10 cellular contexts compared by ENCODE assay signal in the genomic region with DNA sequence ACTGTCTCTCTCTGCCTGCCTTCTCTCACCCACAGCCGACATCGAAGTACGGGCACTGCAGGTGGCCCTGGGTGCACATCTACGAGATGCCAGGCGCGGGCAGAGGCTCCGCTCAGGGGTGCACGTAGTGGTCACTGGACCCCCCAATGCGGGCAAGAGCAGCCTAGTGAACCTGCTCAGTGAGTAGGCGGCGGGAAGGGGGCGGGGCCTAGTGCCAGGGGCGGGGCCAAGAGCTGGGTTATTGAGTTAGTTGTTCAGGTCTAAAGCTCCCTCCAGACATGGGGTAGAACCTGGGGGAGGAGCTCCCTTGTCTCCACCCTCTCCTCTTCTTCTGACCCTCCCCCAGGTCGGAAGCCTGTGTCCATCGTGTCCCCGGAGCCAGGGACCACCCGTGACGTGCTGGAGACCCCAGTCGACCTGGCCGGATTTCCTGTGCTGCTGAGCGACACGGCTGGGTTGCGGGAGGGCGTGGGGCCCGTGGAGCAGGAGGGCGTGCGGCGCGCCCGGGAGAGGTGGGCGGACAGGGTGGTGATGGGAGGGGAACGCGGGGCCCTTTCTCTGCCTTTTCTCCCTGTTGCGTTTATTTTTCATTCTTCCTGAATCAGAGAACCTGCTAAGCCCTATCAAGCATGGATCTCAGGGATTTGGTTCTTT. TPM values are rescaled to one million over a fixed set of nuclear protein-coding genes. Genes with fewer than 3 reads are reported as not detected.
A peak's percentile ranks its signal among the peaks of the same experiment; 100 is the strongest.
DNase-seq lines count a peak whose midpoint lies in the region; ATAC-seq and TF ChIP-seq lines count a peak whose summit lies in the region.
"Had no signal": no experiment of that assay in that cellular context is flagged by ENCODE, and none has a peak within 500 bp of the region (broad histone marks: within the 10 kb centered on the region; RNA-seq: fewer than 3 reads in every experiment).

No MANE protein-coding gene starts in this region.

- H3K4me1 Mint-ChIP-seq in activated T-cell treated with anti-CD3 and anti-CD28 coated beads, Interleukin-2, amount 50 U/mL, for 4 hours (ENCODE audit: low read depth), result peaks cover 25% of the 10 kb centered on the region

- H3K27ac ChIP-seq in A673 (ENCODE audit: low read depth, low read length, poor library complexity, severe bottlenecking), result no peak overlapping the region

- ATAC-seq in activated T-cell treated with anti-CD3 and anti-CD28 coated beads, Interleukin-2, amount 50 U/mL, for 4 hours, result no peak

- H3K9me3 Mint-ChIP-seq in activated T-cell treated with anti-CD3 and anti-CD28 coated beads, Interleukin-2, amount 50 U/mL, for 4 hours, result no peaks in the 10 kb centered on the region

- no peak for TF ChIP-seq CTCF in A673 (conservative IDR thresholded peaks at IDR 0.05; ENCODE audit: low read depth, low read length)

- intact Hi-C loops in A673 (cut with micrococcal nuclease; ENCODE audit: unreplicated experiment), result no loop called here

- peaks cover 13% of the 10 kb centered on the region for H3K4me1 ChIP-seq in A673 (ENCODE audit: insufficient read depth, low read length, poor library complexity, severe bottlenecking)

- DNase-seq in A673 (ENCODE audit: low spot score) (peak; percentile 42), HT-29 (ENCODE audit: low spot score) (peak; percentile 13), islet precursor cell (peak; percentile 69), NCI-H226 (no peak), medulla oblongata (ENCODE audit: extremely low spot score) (no peak), HuH-7.5 (ENCODE audit: low spot score) (no peak), HPDE6-E6E7 (ENCODE audit: extremely low spot score) (no peak)
- no peak for DNase-seq in activated T-cell treated with anti-CD3 and anti-CD28 coated beads, Interleukin-2, amount 50 U/mL, for 4 hours
- DNase-seq: midbrain, SHP77 had no signal

- no peaks in the 10 kb centered on the region for H3K9me3 ChIP-seq in A673 (ENCODE audit: low read depth, low read length, poor library complexity, severe bottlenecking)

- no peaks in the 10 kb centered on the region for H3K36me3 Mint-ChIP-seq in activated T-cell treated with anti-CD3 and anti-CD28 coated beads, Interleukin-2, amount 50 U/mL, for 4 hours (ENCODE audit: insufficient read depth)

- peak overlapping the region; percentile 85 for H3K4me3 Mint-ChIP-seq in activated T-cell treated with anti-CD3 and anti-CD28 coated beads, Interleukin-2, amount 50 U/mL, for 4 hours

- CTCF ChIA-PET in A673 (lab: Charles Lee), result interaction anchor here (1.4 kb wide), 1 partner anchor 9 kb away, joined by 3 read pairs; no protein-coding TSS in a partner anchor

- H3K27me3 Mint-ChIP-seq in activated T-cell treated with anti-CD3 and anti-CD28 coated beads, Interleukin-2, amount 50 U/mL, for 4 hours (ENCODE audit: low read depth), result no peaks in the 10 kb centered on the region

- POLR2A ChIA-PET in A673 (lab: Charles Lee; ENCODE audit: low non-redundant PET), result no interaction called here

- peaks cover 11% of the 10 kb centered on the region for H3K36me3 ChIP-seq in A673 (ENCODE audit: insufficient read depth, low read length, poor library complexity, severe bottlenecking)

- no TSS peak for BruUV-seq in A673 (replicated peaks; lab: Mats Ljungman, UMichigan)

- H3K4me3 ChIP-seq in A673 (ENCODE audit: low read depth, low read length, poor library complexity, severe bottlenecking), result no peak overlapping the region

- H3K27me3 ChIP-seq in A673 (replicated peaks; ENCODE audit: insufficient read depth, low read depth, low read length, poor library complexity), result no peaks in the 10 kb centered on the region

RNA-seq across cellular contexts. Expression of a gene that starts 1.9 kb away (rescaled TPM):
- 51.5 and 53.2 TPM in 2 replicates for total RNA-seq in A673 (2021)
- 40.0 and 64.4 TPM in 2 replicates for total RNA-seq in HT-29 (2014; rRNA removed; shearing (Covaris generic))
- total RNA-seq in activated T-cell treated with anti-CD3 and anti-CD28 coated beads, Interleukin-2, amount 50 U/mL, for 4 hours, result 100 to 1,000 TPM in 2 of 3 donors, 10 to 100 TPM in 1; 96.4 to 122 (median 106) TPM

RNA-seq across cellular contexts. Expression of a gene that starts 4.6 kb away (rescaled TPM):
- 18.6 and 22.1 TPM in 2 replicates for total RNA-seq in A673 (2021)
- total RNA-seq in HT-29 (2014; rRNA removed; shearing (Covaris generic)), result 2.2 and 2.4 TPM in 2 replicates
- total RNA-seq in activated T-cell treated with anti-CD3 and anti-CD28 coated beads, Interleukin-2, amount 50 U/mL, for 4 hours, result 1 to 10 TPM; 2.8 to 3.0 (median 2.9) TPM

RNA-seq across cellular contexts. Expression of a gene that starts 29.9 kb away (rescaled TPM):
- 67.2 and 68.5 TPM in 2 replicates for total RNA-seq in A673 (2021)
- total RNA-seq in HT-29 (2014; rRNA removed; shearing (Covaris generic)), result 24.6 and 32.4 TPM in 2 replicates
- 10 to 100 TPM; 53.1 to 58.1 (median 53.4) TPM for total RNA-seq in activated T-cell treated with anti-CD3 and anti-CD28 coated beads, Interleukin-2, amount 50 U/mL, for 4 hours

RNA-seq across cellular contexts. Expression of a gene that starts 33.5 kb away (rescaled TPM):
- 91.8 and 93.1 TPM in 2 replicates for total RNA-seq in A673 (2021)
- total RNA-seq in HT-29 (2014; rRNA removed; shearing (Covaris generic)), result 94.6 and 106 TPM in 2 replicates
- 100 to 1,000 TPM; 111 to 137 (median 126) TPM for total RNA-seq in activated T-cell treated with anti-CD3 and anti-CD28 coated beads, Interleukin-2, amount 50 U/mL, for 4 hours

RNA-seq across cellular contexts. Expression of a gene that starts 36.0 kb away (rescaled TPM):
- 11.0 and 16.8 TPM in 2 replicates for total RNA-seq in A673 (2021)
- total RNA-seq in HT-29 (2014; rRNA removed; shearing (Covaris generic)), result 3.4 and 5.3 TPM in 2 replicates
- total RNA-seq in activated T-cell treated with anti-CD3 and anti-CD28 coated beads, Interleukin-2, amount 50 U/mL, for 4 hours, result 1 to 10 TPM; 3.6 to 4.5 (median 3.7) TPM

Comparison
In these comparisons a context has a peak if more than half of its experiments do, and no peak if none do; other contexts are left out.
1. DNase-seq: peak in A673 (single experiment), HT-29 (single experiment) and islet precursor cell (single experiment); none in activated T-cell treated with anti-CD3 and anti-CD28 coated beads, Interleukin-2, amount 50 U/mL, for 4 hours (single experiment), NCI-H226 (single experiment), medulla oblongata (single experiment), HuH-7.5 (single experiment) and HPDE6-E6E7 (single experiment).